9 cellular contexts compared by ENCODE assay signal in genomic region chr9:136567651-136568287, GRCh38. TPM values are rescaled to one million over a fixed set of nuclear protein-coding genes. Genes with fewer than 3 reads are reported as not detected.
DNase-seq lines count a peak whose midpoint lies in the region; ATAC-seq, FAIRE-seq and TF ChIP-seq lines count a peak whose summit lies in the region.
"Had no signal": no experiment of that assay in that cellular context is flagged by ENCODE, and none has a peak within 500 bp of the region (broad histone marks: within the 10 kb centered on the region; RNA-seq: fewer than 3 reads in every experiment).

No MANE protein-coding gene starts in this region.

- no peak for TF ChIP-seq EP300 in suprapubic skin (IDR thresholded peaks at IDR 0.05)

- ATAC-seq in left colon (peak; percentile 42), GM21390 (IDR thresholded peaks at IDR 0.05; ENCODE audit: unreplicated experiment) (no peak), GM18909 (IDR thresholded peaks at IDR 0.05; ENCODE audit: poor library complexity, unreplicated experiment) (no peak)

- TF ChIP-seq CTCF in bronchial epithelial cell (IDR thresholded peaks at IDR 0.05; ENCODE audit: insufficient read depth, low read length, severe bottlenecking) (no peak), suprapubic skin (IDR thresholded peaks at IDR 0.05) (no peak), GM10248 (IDR thresholded peaks at IDR 0.05; ENCODE audit: control extremely low read depth, extremely low read depth, low read depth, missing control alignments) (no peak)

- POLR2A ChIA-PET in GM10248 (lab: Yijun Ruan, JAX), result no interaction called here

- H3K36me3 ChIP-seq in bronchial epithelial cell (ENCODE audit: control insufficient read depth, insufficient read depth, low read length) (no peaks in the 10 kb centered on the region), suprapubic skin (no peaks in the 10 kb centered on the region)

- CTCF ChIA-PET in GM10248 (lab: Yijun Ruan, JAX), result interaction anchor here (1.0 to 1.1 kb wide), 2 partner anchors 64 to 82 kb away, joined by 3 read pairs; no protein-coding TSS in a partner anchor

- H3K4me1 ChIP-seq in suprapubic skin, result peaks cover 61% of the 10 kb centered on the region

- DNase-seq in HT-29 (ENCODE audit: low spot score) (peak; percentile 82), bronchial epithelial cell (ENCODE audit: low read depth) (peak; percentile 72), left colon (peak in 1 of 2 donors; percentile 44), suprapubic skin (ENCODE audit: low spot score in 2 of 2) (no peak), UCSD-AML1 (lab: John Stamatoyannopoulos, UW; ENCODE audit: unreplicated experiment) (no peak), GM10248 (ENCODE audit: extremely low spot score) (no peak)

- no peak overlapping the region for H3K4me3 ChIP-seq in bronchial epithelial cell (ENCODE audit: low read depth, low read length)
- no peak overlapping the region for H3K4me3 ChIP-seq in suprapubic skin

- peak overlapping the region; percentile 25 for H3K27ac ChIP-seq in suprapubic skin

- FAIRE-seq in bronchial epithelial cell (lab: Jason Lieb, UNC), result no peak
- FAIRE-seq: GM18507 had no signal

- no peak for TF ChIP-seq POLR2A in suprapubic skin (IDR thresholded peaks at IDR 0.05)

- 29% methylated on average over 18 of the region's 27 CpGs for WGBS in suprapubic skin

- intact Hi-C loops in left colon (cut with DNase I, micrococcal nuclease), result no loop called here

- H3K9me3 ChIP-seq in suprapubic skin, result no peaks in the 10 kb centered on the region

- peaks cover 3% of the 10 kb centered on the region for H3K27me3 ChIP-seq in bronchial epithelial cell (ENCODE audit: control insufficient read depth, insufficient read depth, low read length)
- no peaks in the 10 kb centered on the region for H3K27me3 ChIP-seq in suprapubic skin

RNA-seq across cellular contexts. Expression of gene NOTCH1, which starts 21.9 kb away (rescaled TPM):
- total RNA-seq in HT-29 (2014; rRNA removed; shearing (Covaris generic)), result 39.8 and 57.7 TPM in 2 replicates
- total RNA-seq in bronchial epithelial cell (70.0 and 90.4 TPM in 2 replicates), left colon (10 to 100 TPM; 49.5 to 72.2 TPM), suprapubic skin (100 to 1,000 TPM in 3 of 4 donors, 10 to 100 TPM in 1; 71.0 to 160 (median 114) TPM)

Comparison
In these comparisons a context has a peak if more than half of its experiments do, and no peak if none do; other contexts are left out.
1. DNase-seq: peak in HT-29 (single experiment) and bronchial epithelial cell (single experiment); none in suprapubic skin (0 of 2), UCSD-AML1 (single experiment) and GM10248 (single experiment).